Comparison of ENCODE assay signal across 3 cellular contexts in the genomic region with DNA sequence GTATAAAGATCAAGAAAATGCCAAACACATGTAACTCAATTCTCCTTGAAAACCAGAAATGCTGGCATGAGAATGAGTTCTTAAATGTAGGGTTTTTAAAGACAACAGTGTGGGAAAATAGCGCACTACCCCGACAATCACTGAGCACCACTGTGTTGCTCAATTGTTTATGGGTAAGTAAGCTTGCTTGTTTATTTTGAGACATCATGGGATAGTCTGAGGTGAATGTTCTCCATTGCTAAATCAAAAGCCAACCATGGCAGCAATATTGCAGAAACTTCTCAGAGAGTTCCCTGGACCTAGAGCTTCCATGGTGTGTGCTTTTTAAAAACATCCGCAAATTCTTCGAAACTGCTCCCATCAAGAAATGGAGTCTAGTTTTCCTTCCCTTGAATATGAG.
"Had no signal": no experiment of that assay in that cellular context is flagged by ENCODE, and none has a peak within 500 bp of the region (broad histone marks: within the 10 kb centered on the region; RNA-seq: fewer than 3 reads in every experiment).

No MANE protein-coding gene starts in this region.

- H3K4me3 ChIP-seq: GM12878 had no signal

- ATAC-seq: GM12878 had no signal

- DNase-seq: GDM1, GF-D8 had no signal
